ENCODE assay signal across 8 cellular contexts in the genomic region with DNA sequence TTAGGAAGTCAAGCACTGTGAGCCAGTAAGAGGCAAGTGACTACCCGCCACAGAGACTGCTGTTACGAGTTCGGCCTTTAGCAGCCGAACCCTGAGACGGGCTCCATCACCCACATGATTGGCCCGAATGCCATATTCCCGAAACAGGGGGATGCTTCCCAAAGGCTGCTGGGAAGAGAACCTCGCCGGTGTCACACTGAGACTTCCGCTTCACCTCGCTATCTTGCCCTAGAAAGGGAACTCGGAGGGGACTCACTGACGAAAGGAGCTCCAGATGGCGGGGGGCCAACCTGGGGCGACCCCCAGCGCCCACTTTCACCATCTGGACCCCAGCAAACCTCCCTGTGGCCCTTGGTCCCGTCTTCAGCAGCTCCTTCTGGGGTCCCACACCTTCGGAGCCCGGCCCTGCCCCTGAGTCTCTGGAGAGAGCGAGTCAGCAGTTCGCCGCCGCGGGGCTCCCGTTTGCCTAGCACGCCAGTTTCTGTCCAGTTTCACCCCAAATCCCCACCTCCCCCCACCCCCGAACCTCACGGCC. TPM values are rescaled to one million over a fixed set of nuclear protein-coding genes. Genes with fewer than 3 reads are reported as not detected.
DNase-seq lines count a peak whose midpoint lies in the region; ATAC-seq, FAIRE-seq and TF ChIP-seq lines count a peak whose summit lies in the region.

No MANE protein-coding gene starts in this region.

- peaks cover 12 to 14% of the 10 kb centered on the region in 2 experiments for H3K4me1 ChIP-seq in neutrophil (ENCODE audit: control insufficient read depth in 1 of 2, insufficient read depth in 1 of 2, low read depth in 1 of 2, low read length in 1 of 2)

- H3K36me3 Mint-ChIP-seq in activated T-helper 17 cell treated with anti-CD3 and anti-CD28 coated beads, Interleukin-2, amount 50 U/mL, for 72 hours (ENCODE audit: low read depth) = peaks cover 51% of the 10 kb centered on the region

- peak; percentile 66 for ATAC-seq in activated T-helper 17 cell treated with anti-CD3 and anti-CD28 coated beads, Interleukin-2, amount 50 U/mL, for 72 hours (replicated peaks)

- H3K9me3 Mint-ChIP-seq in activated T-helper 17 cell treated with anti-CD3 and anti-CD28 coated beads, Interleukin-2, amount 50 U/mL, for 72 hours = no peaks in the 10 kb centered on the region

- FAIRE-seq in H54 (lab: Jason Lieb, UNC) = no peak

- peak overlapping the region; percentile 75 for H3K4me3 ChIP-seq in GM08714 (ENCODE audit: low read length)
- peak overlapping the region; percentile 88 for H3K4me3 ChIP-seq in fibroblast of villous mesenchyme (ENCODE audit: low read depth, low read length)
- peak overlapping the region; percentile 75 to 78 for H3K4me3 ChIP-seq in neutrophil (ENCODE audit: low read depth in 1 of 2, low read length in 1 of 2)

- peak overlapping the region; percentile 87 for H3K4me3 Mint-ChIP-seq in activated T-helper 17 cell treated with anti-CD3 and anti-CD28 coated beads, Interleukin-2, amount 50 U/mL, for 72 hours

- peaks cover 44% of the 10 kb centered on the region for H3K36me3 ChIP-seq in neutrophil

- peak overlapping the region; percentile 92 for H3K27ac Mint-ChIP-seq in activated T-helper 17 cell treated with anti-CD3 and anti-CD28 coated beads, Interleukin-2, amount 50 U/mL, for 72 hours

- H3K27me3 Mint-ChIP-seq in activated T-helper 17 cell treated with anti-CD3 and anti-CD28 coated beads, Interleukin-2, amount 50 U/mL, for 72 hours = peaks cover 3% of the 10 kb centered on the region

- H3K9me3 ChIP-seq in neutrophil = no peaks in the 10 kb centered on the region

- DNase-seq in H54 (ENCODE audit: insufficient read length, low spot score) = peak; percentile 29
- peak; percentile 46 for DNase-seq in LHCN-M2 (ENCODE audit: low read depth)
- peak; percentile 34 for DNase-seq in fibroblast of villous mesenchyme (ENCODE audit: low read depth)
- DNase-seq in COR-L47 (lab: John Stamatoyannopoulos, UW) = no peak
- DNase-seq in NCI-H526 treated with DMSO at 0.1 percent for 48 hours (lab: John Stamatoyannopoulos, UW) = no peak

- peaks cover 31% of the 10 kb centered on the region for H3K27me3 ChIP-seq in neutrophil

- no peak for TF ChIP-seq POLR2A in H54 (IDR thresholded peaks at IDR 0.05; ENCODE audit: low read depth, low read length)

- TF ChIP-seq CTCF in fibroblast of villous mesenchyme (IDR thresholded peaks at IDR 0.05; ENCODE audit: insufficient read depth, low read depth, low read length) (no peak), neutrophil (IDR thresholded peaks at IDR 0.05) (no peak)

- H3K27ac ChIP-seq in neutrophil = peak overlapping the region; percentile 84

- H3K4me1 Mint-ChIP-seq in activated T-helper 17 cell treated with anti-CD3 and anti-CD28 coated beads, Interleukin-2, amount 50 U/mL, for 72 hours = peaks cover 30% of the 10 kb centered on the region

RNA-seq across cellular contexts. Expression of gene HPS1, which starts 0.5 kb away (rescaled TPM):
- total RNA-seq in LHCN-M2 (2014; rRNA removed) = 37.6 and 46.0 TPM in 2 replicates
- polyA plus RNA-seq in LHCN-M2 (2012) = 55.9 TPM
- 10 to 100 TPM; 49.1 to 56.9 TPM for total RNA-seq in activated T-helper 17 cell treated with anti-CD3 and anti-CD28 coated beads, Interleukin-2, amount 50 U/mL, for 72 hours
- 43.2 and 49.3 TPM in 2 replicates for total RNA-seq in fibroblast of villous mesenchyme

RNA-seq across cellular contexts. Expression of gene PYROXD2, which starts 31.2 kb away (rescaled TPM):
- total RNA-seq in LHCN-M2 (2014; rRNA removed) (9.3 and 11.4 TPM in 2 replicates), fibroblast of villous mesenchyme (9.0 and 10.8 TPM in 2 replicates)
- polyA plus RNA-seq in LHCN-M2 (2012) = 12.1 TPM
- 1 to 10 TPM; 5.1 to 7.0 TPM for total RNA-seq in activated T-helper 17 cell treated with anti-CD3 and anti-CD28 coated beads, Interleukin-2, amount 50 U/mL, for 72 hours

Comparison
In these comparisons a context has a peak if more than half of its experiments do, and no peak if none do; other contexts are left out.
1. DNase-seq: peak in H54 (single experiment), LHCN-M2 (single experiment) and fibroblast of villous mesenchyme (single experiment); none in COR-L47 (single experiment) and NCI-H526 treated with DMSO at 0.1 percent for 48 hours (single experiment).
2. Peak in every context shown above with its lines, with median percentiles within 50 percentile points of each other: H3K4me3 ChIP-seq.